ENCODE assay signal across 14 cellular contexts in genomic region chr3:125148016-125148812, GRCh38.
DNase-seq lines count a peak whose midpoint lies in the region; ATAC-seq and TF ChIP-seq lines count a peak whose summit lies in the region.
"Had no signal": no experiment of that assay in that cellular context is flagged by ENCODE, and none has a peak within 500 bp of the region (broad histone marks: within the 10 kb centered on the region; RNA-seq: fewer than 3 reads in every experiment).

No MANE protein-coding gene starts in this region.

- H3K27me3 Mint-ChIP-seq in endodermal cell (ENCODE audit: insufficient read depth) (peaks cover under 1% of the 10 kb centered on the region), osteocyte (ENCODE audit: unreplicated experiment) (no peaks in the 10 kb centered on the region)

- TF ChIP-seq CTCF in endodermal cell (conservative IDR thresholded peaks at IDR 0.05): no peak
- no peak for TF ChIP-seq CTCF in osteocyte (IDR thresholded peaks at IDR 0.05)

- H3K4me1 ChIP-seq in endodermal cell (ENCODE audit: control insufficient read depth, insufficient read depth, low read length): peaks cover 9% of the 10 kb centered on the region
- H3K4me1 ChIP-seq: BE2C had no signal

- no peaks in the 10 kb centered on the region for H3K9me3 Mint-ChIP-seq in endodermal cell
- H3K9me3 Mint-ChIP-seq in osteocyte (ENCODE audit: unreplicated experiment): no peaks in the 10 kb centered on the region
- H3K9me3 Mint-ChIP-seq in stimulated activated effector memory CD8-positive, alpha-beta T cell treated with anti-CD3 and anti-CD28 coated beads, Interleukin-12 subunit alpha, Interleukin-12 subunit beta, amount 100 ng/mL, for 72 hours: no peaks in the 10 kb centered on the region
- H3K9me3 Mint-ChIP-seq: stimulated activated naive CD8-positive, alpha-beta T cell treated with anti-CD3 and anti-CD28 coated beads, Interleukin-15, Interleukin-2, amounts not matched to agents 100 ng/mL and 50 ng/mL, for 24 hours had no signal

- H3K27ac Mint-ChIP-seq in endodermal cell (no peak overlapping the region), osteocyte (ENCODE audit: unreplicated experiment) (peak overlapping the region; percentile 63)
- no peak overlapping the region for H3K27ac Mint-ChIP-seq in stimulated activated effector memory CD8-positive, alpha-beta T cell treated with anti-CD3 and anti-CD28 coated beads, Interleukin-12 subunit alpha, Interleukin-12 subunit beta, amount 100 ng/mL, for 72 hours
- H3K27ac Mint-ChIP-seq: stimulated activated naive CD8-positive, alpha-beta T cell treated with anti-CD3 and anti-CD28 coated beads, Interleukin-15, Interleukin-2, amounts not matched to agents 100 ng/mL and 50 ng/mL, for 24 hours had no signal

- ATAC-seq in GM18868 (IDR thresholded peaks at IDR 0.05; ENCODE audit: unreplicated experiment) (peak; percentile 29), HG03520 (IDR thresholded peaks at IDR 0.05; ENCODE audit: unreplicated experiment) (no peak)
- no peak for ATAC-seq in stimulated activated effector memory CD8-positive, alpha-beta T cell treated with anti-CD3 and anti-CD28 coated beads, Interleukin-12 subunit alpha, Interleukin-12 subunit beta, amount 100 ng/mL, for 72 hours

- H3K27me3 ChIP-seq in endodermal cell (ENCODE audit: control insufficient read depth, insufficient read depth, low read length, poor library complexity, severe bottlenecking): peaks cover 3% of the 10 kb centered on the region
- H3K27me3 ChIP-seq: BE2C, cardiac muscle cell had no signal

- H3K36me3 ChIP-seq in endodermal cell (ENCODE audit: control insufficient read depth, insufficient read depth, low read length): no peaks in the 10 kb centered on the region
- H3K36me3 ChIP-seq: BE2C, cardiac muscle cell had no signal

- POLR2A ChIA-PET in HEK293T (lab: Yijun Ruan, JAX): no interaction called here

- H3K9ac ChIP-seq in endodermal cell (ENCODE audit: extremely low read depth, low read length, poor library complexity, severe bottlenecking): no peak overlapping the region

- no peak overlapping the region for H3K4me3 ChIP-seq in endodermal cell (ENCODE audit: low read length)
- H3K4me3 ChIP-seq: cardiac muscle cell, psoas muscle had no signal

- DNase-seq in NCI-H69 (lab: John Stamatoyannopoulos, UW) (peak; percentile 19), endodermal cell (peak; percentile 38), osteocyte (ENCODE audit: extremely low spot score, unreplicated experiment) (no peak), HEK293T (ENCODE audit: extremely low spot score) (no peak), OCI-M2 (lab: John Stamatoyannopoulos, UW; ENCODE audit: unreplicated experiment) (no peak)
- no peak for DNase-seq in stimulated activated effector memory CD8-positive, alpha-beta T cell treated with anti-CD3 and anti-CD28 coated beads, Interleukin-12 subunit alpha, Interleukin-12 subunit beta, amount 100 ng/mL, for 72 hours (ENCODE audit: low spot score in 2 of 2)
- DNase-seq: activated naive CD4-positive, alpha-beta T cell; BE2C; stimulated activated CD4-positive, alpha-beta T cell treated with anti-CD3 and anti-CD28 coated beads, Interleukin-4, amount 100 ng/mL, for 4 hours had no signal

- H3K4me3 Mint-ChIP-seq in endodermal cell (no peak overlapping the region), osteocyte (ENCODE audit: unreplicated experiment) (no peak overlapping the region)
- no peak overlapping the region for H3K4me3 Mint-ChIP-seq in stimulated activated effector memory CD8-positive, alpha-beta T cell treated with anti-CD3 and anti-CD28 coated beads, Interleukin-12 subunit alpha, Interleukin-12 subunit beta, amount 100 ng/mL, for 72 hours
- H3K4me3 Mint-ChIP-seq: stimulated activated naive CD8-positive, alpha-beta T cell treated with anti-CD3 and anti-CD28 coated beads, Interleukin-15, Interleukin-2, amounts not matched to agents 100 ng/mL and 50 ng/mL, for 24 hours had no signal

- H3K4me1 Mint-ChIP-seq in endodermal cell (peaks cover 17% of the 10 kb centered on the region), osteocyte (ENCODE audit: unreplicated experiment) (peaks cover 77% of the 10 kb centered on the region)
- peaks cover 11% of the 10 kb centered on the region for H3K4me1 Mint-ChIP-seq in stimulated activated effector memory CD8-positive, alpha-beta T cell treated with anti-CD3 and anti-CD28 coated beads, Interleukin-12 subunit alpha, Interleukin-12 subunit beta, amount 100 ng/mL, for 72 hours

- no peaks in the 10 kb centered on the region for H3K9me3 ChIP-seq in endodermal cell (ENCODE audit: control insufficient read depth, low read length)
- H3K9me3 ChIP-seq: BE2C, psoas muscle had no signal

- 91 to 95% methylated on average over 5 to 7 of the region's 7 CpGs for WGBS in endodermal cell (ENCODE audit: insufficient coverage in 1 of 2, insufficient read length in 1 of 2), 2 experiments

- H3K36me3 Mint-ChIP-seq in endodermal cell (ENCODE audit: low read depth) (no peaks in the 10 kb centered on the region), osteocyte (ENCODE audit: unreplicated experiment) (no peaks in the 10 kb centered on the region)
- H3K36me3 Mint-ChIP-seq in stimulated activated effector memory CD8-positive, alpha-beta T cell treated with anti-CD3 and anti-CD28 coated beads, Interleukin-12 subunit alpha, Interleukin-12 subunit beta, amount 100 ng/mL, for 72 hours: no peaks in the 10 kb centered on the region

- CTCF ChIA-PET in HEK293T (lab: Yijun Ruan, JAX): no interaction called here

- no peak overlapping the region for H3K27ac ChIP-seq in endodermal cell (ENCODE audit: low read depth, low read length)
- H3K27ac ChIP-seq: psoas muscle had no signal

TF ChIP-seq in HEK293T, 16 proteins besides CTCF, POLR2A, EP300 and RAD21:
- TF ChIP-seq FOXK2 (IDR thresholded peaks at IDR 0.05) (no peak), CTBP1 (IDR thresholded peaks at IDR 0.05; ENCODE audit: borderline replicate concordance) (no peak), HDGF (IDR thresholded peaks at IDR 0.05; ENCODE audit: borderline replicate concordance) (no peak)

Comparison
In these comparisons a context has a peak if more than half of its experiments do, and no peak if none do; other contexts are left out.
1. DNase-seq: peak in NCI-H69 (single experiment) and endodermal cell (single experiment); none in osteocyte (single experiment), HEK293T (single experiment), stimulated activated effector memory CD8-positive, alpha-beta T cell treated with anti-CD3 and anti-CD28 coated beads, Interleukin-12 subunit alpha, Interleukin-12 subunit beta, amount 100 ng/mL, for 72 hours (0 of 2) and OCI-M2 (single experiment).